Comparison of ENCODE assay signal across 18 cellular contexts in genomic region chr2:134582547-134582899, GRCh38.
DNase-seq lines count a peak whose midpoint lies in the region; ATAC-seq, FAIRE-seq and TF ChIP-seq lines count a peak whose summit lies in the region.
"Had no signal": no experiment of that assay in that cellular context is flagged by ENCODE, and none has a peak within 500 bp of the region (broad histone marks: within the 10 kb centered on the region; RNA-seq: fewer than 3 reads in every experiment).

No MANE protein-coding gene starts in this region.

- TF ChIP-seq POLR2A in GM12878 (IDR thresholded peaks at IDR 0.05; ENCODE audit: low read depth, low read length): no peak

- CTCF ChIA-PET in GM12878 (lab: Yijun Ruan, JAX): no interaction called here

- peaks cover 16% of the 10 kb centered on the region for H3K4me1 ChIP-seq in GM12878 (ENCODE audit: control insufficient read depth, insufficient read depth, low read length)
- peaks cover 4% of the 10 kb centered on the region for H3K4me1 ChIP-seq in upper lobe of right lung
- no peaks in the 10 kb centered on the region for H3K4me1 ChIP-seq in mesendoderm (ENCODE audit: control insufficient read depth, low read depth, low read length)
- H3K4me1 ChIP-seq: gastrocnemius medialis had no signal

- WGBS in GM12878 (ENCODE audit: insufficient coverage, insufficient replicate concordance, low lambda C conversion rate, missing lambda C conversion rate): 19% methylated on average over 2 of the region's 2 CpGs
- WGBS in mesendoderm (ENCODE audit: extremely low coverage, insufficient coverage, low lambda C conversion rate): no CpG with 5 or more reads among the region's 2 CpGs

- H3K27me3 ChIP-seq in GM12878 (replicated peaks in 1 of 2; ENCODE audit: control insufficient read depth in 2 of 2, insufficient read depth in 2 of 2, low read length in 1 of 2) (no peaks in the 10 kb centered on the region), upper lobe of right lung (no peaks in the 10 kb centered on the region), mesendoderm (ENCODE audit: insufficient read depth, low read length, poor library complexity) (no peaks in the 10 kb centered on the region)
- H3K27me3 ChIP-seq: gastrocnemius medialis, neutrophil had no signal

- H3K9ac ChIP-seq in GM12878 (ENCODE audit: control insufficient read depth, insufficient read depth, low read length): no peak overlapping the region
- no peak overlapping the region for H3K9ac ChIP-seq in mesendoderm (ENCODE audit: low read length)

- no peak overlapping the region for H2AFZ ChIP-seq in GM12878 (ENCODE audit: control insufficient read depth, low read depth, low read length)

- H3K36me3 ChIP-seq in GM12878 (ENCODE audit: control insufficient read depth in 2 of 2, insufficient read depth in 2 of 2, low read length in 1 of 2): no peaks in the 10 kb centered on the region
- H3K36me3 ChIP-seq in upper lobe of right lung: no peaks in the 10 kb centered on the region
- no peaks in the 10 kb centered on the region for H3K36me3 ChIP-seq in mesendoderm (ENCODE audit: control insufficient read depth, insufficient read depth, low read length)
- H3K36me3 ChIP-seq: gastrocnemius medialis, neutrophil had no signal

- no peak for TF ChIP-seq EP300 in GM12878 (IDR thresholded peaks at IDR 0.05; ENCODE audit: borderline replicate concordance in 1 of 2, control insufficient read depth in 1 of 2, low read depth in 2 of 2, low read length in 2 of 2)

- POLR2A ChIA-PET in GM12878 (lab: Charles Lee): no interaction called here

- no peak for FAIRE-seq in GM12878 (lab: Jason Lieb, UNC)
- FAIRE-seq: D721Med had no signal

- H3K9me3 Mint-ChIP-seq in stimulated activated naive CD8-positive, alpha-beta T cell treated with anti-CD3 and anti-CD28 coated beads, Interleukin-15, amount 100 ng/mL, for 72 hours: no peaks in the 10 kb centered on the region

- no peak overlapping the region for H3K18ac ChIP-seq in mesendoderm (ENCODE audit: low read length)

- no peak overlapping the region for H3K23ac ChIP-seq in mesendoderm (ENCODE audit: low read length)

- BruUV-seq in GM12878 (replicated peaks; lab: Mats Ljungman, UMichigan): no TSS peak

- H2BK5ac ChIP-seq in mesendoderm (ENCODE audit: low read length): no peak overlapping the region

- SMC1A ChIA-PET in GM12878 (lab: Charles Lee; ENCODE audit: uncharacterized antibody, unreplicated experiment): interaction anchor here (1.1 kb wide), 1 partner anchor 16 kb away, joined by 3 read pairs; no protein-coding TSS in a partner anchor

- H3K56ac ChIP-seq in mesendoderm (ENCODE audit: low read length): no peak overlapping the region

- RAD21 ChIA-PET in GM12878 (lab: Charles Lee; ENCODE audit: unreplicated experiment): no interaction called here

- intact Hi-C loops in GM12878 (cut with micrococcal nuclease; ENCODE audit: unreplicated experiment): no loop called here
- intact Hi-C loops in upper lobe of right lung (cut with DNase I): no loop called here

- H4K20me1 ChIP-seq in GM12878 (ENCODE audit: control insufficient read depth, insufficient read depth): no peaks in the 10 kb centered on the region

- no peak overlapping the region for H2BK120ac ChIP-seq in mesendoderm (ENCODE audit: low read depth, low read length)

- ATAC-seq in stimulated activated naive CD8-positive, alpha-beta T cell treated with anti-CD3 and anti-CD28 coated beads, Interleukin-15, amount 100 ng/mL, for 72 hours: peak; percentile 35
- ATAC-seq in stimulated activated naive CD8-positive, alpha-beta T cell treated with anti-CD3 and anti-CD28 coated beads, Interleukin-15, Interleukin-2, amounts not matched to agents 100 U/mL and 50 U/mL, for 24 hours: no peak
- ATAC-seq in HG03095 (IDR thresholded peaks at IDR 0.05; ENCODE audit: unreplicated experiment) (peak; percentile 38), GM12878 (no peak), upper lobe of right lung (peak; percentile 40), GM18873 (IDR thresholded peaks at IDR 0.05; ENCODE audit: low FRiP score, unreplicated experiment) (no peak)
- ATAC-seq: gastrocnemius medialis, sciatic nerve had no signal

- H3K4ac ChIP-seq in mesendoderm (ENCODE audit: low read depth, low read length): no peak overlapping the region

- no peaks in the 10 kb centered on the region for H3K79me1 ChIP-seq in mesendoderm (ENCODE audit: low read length)

- H2AK5ac ChIP-seq in mesendoderm (ENCODE audit: low read length): no peak overlapping the region

- peak overlapping the region; percentile 38 for H3K27ac ChIP-seq in GM12878 (ENCODE audit: control insufficient read depth, insufficient read depth)
- no peak overlapping the region for H3K27ac ChIP-seq in upper lobe of right lung
- H3K27ac ChIP-seq in mesendoderm (ENCODE audit: low read depth, low read length): no peak overlapping the region
- H3K27ac ChIP-seq: gastrocnemius medialis, neutrophil had no signal

- DNase-seq in stimulated activated naive CD8-positive, alpha-beta T cell treated with anti-CD3 and anti-CD28 coated beads, Interleukin-15, amount 100 ng/mL, for 72 hours: no peak
- no peak for DNase-seq in stimulated activated naive CD8-positive, alpha-beta T cell treated with anti-CD3 and anti-CD28 coated beads, Interleukin-15, Interleukin-2, amounts not matched to agents 100 U/mL and 50 U/mL, for 24 hours
- no peak for DNase-seq in GM12878 (ENCODE audit: low read depth, low spot score)
- DNase-seq in upper lobe of right lung: no peak
- DNase-seq in GDM1 (lab: John Stamatoyannopoulos, UW): no peak
- no peak for DNase-seq in mesendoderm
- DNase-seq: activated CD4-positive, alpha-beta T cell treated with anti-CD3 and anti-CD28 coated beads for 48 hours; aorta; gastrocnemius medialis; mesenchymal stem cell; NCI-H1048; SIG-M5; stimulated activated CD4-positive, alpha-beta T cell treated with anti-CD3 and anti-CD28 coated beads, Interleukin-4, amount 100 ng/mL, for 24 hours had no signal

- no peak overlapping the region for H3K4me3 Mint-ChIP-seq in stimulated activated naive CD8-positive, alpha-beta T cell treated with anti-CD3 and anti-CD28 coated beads, Interleukin-15, amount 100 ng/mL, for 72 hours

- H3K9me3 ChIP-seq in GM12878 (replicated peaks; ENCODE audit: control insufficient read depth, insufficient read depth, low read length): no peaks in the 10 kb centered on the region; the same call in 2 of the 3 replicates
- H3K9me3 ChIP-seq in upper lobe of right lung: no peaks in the 10 kb centered on the region
- H3K9me3 ChIP-seq: gastrocnemius medialis, neutrophil had no signal

- TF ChIP-seq CTCF in GM12878 (IDR thresholded peaks at IDR 0.05 in 2 of 3, conservative IDR thresholded peaks at IDR 0.05 in 1 of 3; ENCODE audit: control insufficient read depth in 2 of 3, extremely low read depth in 1 of 3, insufficient read depth in 1 of 3, low read depth in 3 of 3, low read length in 3 of 3) (no peak), upper lobe of right lung (IDR thresholded peaks at IDR 0.05) (no peak)

- H4K8ac ChIP-seq in mesendoderm (ENCODE audit: low read depth, low read length): no peak overlapping the region

- peak overlapping the region in 1 of 2 donors; percentile 8 for H3K27ac Mint-ChIP-seq in stimulated activated naive CD8-positive, alpha-beta T cell treated with anti-CD3 and anti-CD28 coated beads, Interleukin-15, amount 100 ng/mL, for 72 hours

- H2BK15ac ChIP-seq in mesendoderm (replicated peaks; ENCODE audit: low read depth): no peak overlapping the region

- H3K79me2 ChIP-seq in GM12878 (ENCODE audit: control insufficient read depth, insufficient read depth, low read length): no peaks in the 10 kb centered on the region
- H3K79me2 ChIP-seq in mesendoderm (ENCODE audit: control insufficient read depth, insufficient read depth, low read length): no peaks in the 10 kb centered on the region

- in situ Hi-C loops in GM12878 (cut with MboI): no loop called here

- no peak overlapping the region for H3K4me3 ChIP-seq in GM12878
- H3K4me3 ChIP-seq in upper lobe of right lung: no peak overlapping the region
- H3K4me3 ChIP-seq in mesendoderm (ENCODE audit: low read length): no peak overlapping the region
- H3K4me3 ChIP-seq: gastrocnemius medialis had no signal

- peaks cover 19% of the 10 kb centered on the region for H3K4me1 Mint-ChIP-seq in stimulated activated naive CD8-positive, alpha-beta T cell treated with anti-CD3 and anti-CD28 coated beads, Interleukin-15, amount 100 ng/mL, for 72 hours

- H4K5ac ChIP-seq in mesendoderm (ENCODE audit: low read length): no peak overlapping the region

- H3K4me2 ChIP-seq in GM12878 (ENCODE audit: control insufficient read depth, insufficient read depth) (no peak overlapping the region), mesendoderm (ENCODE audit: low read length) (no peak overlapping the region)

- no peaks in the 10 kb centered on the region for H3K27me3 Mint-ChIP-seq in stimulated activated naive CD8-positive, alpha-beta T cell treated with anti-CD3 and anti-CD28 coated beads, Interleukin-15, amount 100 ng/mL, for 72 hours

- no peak for TF ChIP-seq RAD21 in GM12878 (IDR thresholded peaks at IDR 0.05; ENCODE audit: insufficient read depth, low read depth, low read length)

TF ChIP-seq in GM12878, 131 proteins besides CTCF, POLR2A, EP300 and RAD21 (continues in another document):
- TF ChIP-seq SPI1 (IDR thresholded peaks at IDR 0.05; ENCODE audit: borderline replicate concordance, insufficient read depth, low read depth, low read length) (peak; percentile 77), ZBTB11 (CRISPR knock-in tag; IDR thresholded peaks at IDR 0.05) (no peak), SMAD1 (IDR thresholded peaks at IDR 0.05; ENCODE audit: low read depth, partially characterized antibody) (no peak)

Comparison
In these comparisons a context has a peak if more than half of its experiments do, and no peak if none do; other contexts are left out.
1. ATAC-seq: peak in stimulated activated naive CD8-positive, alpha-beta T cell treated with anti-CD3 and anti-CD28 coated beads, Interleukin-15, amount 100 ng/mL, for 72 hours (single experiment), HG03095 (single experiment) and upper lobe of right lung (single experiment); none in stimulated activated naive CD8-positive, alpha-beta T cell treated with anti-CD3 and anti-CD28 coated beads, Interleukin-15, Interleukin-2, amounts not matched to agents 100 U/mL and 50 U/mL, for 24 hours (single experiment), GM12878 (single experiment) and GM18873 (single experiment).